In the genomic region with DNA sequence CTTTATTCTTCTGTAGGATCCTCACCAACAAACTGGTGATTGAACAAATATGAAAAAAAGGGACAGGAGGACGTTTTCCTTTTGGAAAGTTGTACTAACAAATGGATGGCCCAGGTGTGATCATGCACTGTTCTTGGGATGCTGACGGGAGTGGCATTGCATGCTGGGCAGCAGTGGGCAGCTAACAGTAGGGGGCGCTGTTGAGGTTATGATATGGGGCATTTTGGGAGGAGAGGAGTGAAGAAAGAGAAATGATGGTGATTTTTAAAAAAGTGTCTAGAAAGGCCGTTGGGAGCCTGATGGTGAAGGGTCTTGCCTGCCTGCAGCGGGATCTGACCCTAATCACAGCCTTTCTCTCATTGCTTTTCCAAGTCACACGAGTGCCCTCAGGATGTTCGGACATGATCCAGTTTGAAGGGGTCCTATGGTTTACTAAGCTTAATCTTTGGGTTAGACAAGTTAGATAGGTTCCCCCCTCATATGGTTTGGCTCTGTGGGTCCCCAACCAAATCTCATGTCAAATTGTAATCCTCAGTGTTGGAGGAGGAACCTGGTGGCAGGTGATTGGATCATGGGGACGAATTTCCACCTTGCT, we compare ENCODE assay signal across 1 cellular context.
TF ChIP-seq lines count a peak whose summit lies in the region.

No MANE protein-coding gene starts in this region.

TF ChIP-seq in K562, 482 proteins besides CTCF, POLR2A, EP300 and RAD21 (continued from another document):
- TF ChIP-seq, protein P1, sequence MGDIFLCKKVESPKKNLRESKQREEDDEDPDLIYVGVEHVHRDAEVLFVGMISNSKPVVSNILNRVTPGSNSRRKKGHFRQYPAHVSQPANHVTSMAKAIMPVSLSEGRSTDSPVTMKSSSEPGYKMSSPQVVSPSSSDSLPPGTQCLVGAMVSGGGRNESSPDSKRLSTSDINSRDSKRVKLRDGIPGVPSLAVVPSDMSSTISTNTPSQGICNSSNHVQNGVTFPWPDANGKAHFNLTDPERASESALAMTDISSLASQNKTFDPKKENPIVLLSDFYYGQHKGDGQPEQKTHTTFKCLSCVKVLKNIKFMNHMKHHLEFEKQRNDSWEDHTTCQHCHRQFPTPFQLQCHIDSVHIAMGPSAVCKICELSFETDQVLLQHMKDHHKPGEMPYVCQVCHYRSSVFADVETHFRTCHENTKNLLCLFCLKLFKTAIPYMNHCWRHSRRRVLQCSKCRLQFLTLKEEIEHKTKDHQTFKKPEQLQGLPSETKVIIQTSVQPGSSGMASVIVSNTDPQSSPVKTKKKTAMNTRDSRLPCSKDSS (IDR thresholded peaks at IDR 0.05; ENCODE audit: low read depth, partially characterized antibody): no peak
- TF ChIP-seq ARNT (IDR thresholded peaks at IDR 0.05) (0 out of 4 replicates have a peak, but pooled peaks of 1 of the 2 experiments have one; percentile 35), NCOR1 (IDR thresholded peaks at IDR 0.05) (no peak), ZNF134 (CRISPR knock-in tag; conservative IDR thresholded peaks at IDR 0.05) (no peak), SMARCB1 (IDR thresholded peaks at IDR 0.05; ENCODE audit: insufficient read length, low read depth) (no peak), SMC3 (conservative IDR thresholded peaks at IDR 0.05; ENCODE audit: insufficient read depth, low read depth, low read length) (0 out of 2 replicates have a peak, but pooled peaks have one; percentile 16)
- TF ChIP-seq, protein P2, sequence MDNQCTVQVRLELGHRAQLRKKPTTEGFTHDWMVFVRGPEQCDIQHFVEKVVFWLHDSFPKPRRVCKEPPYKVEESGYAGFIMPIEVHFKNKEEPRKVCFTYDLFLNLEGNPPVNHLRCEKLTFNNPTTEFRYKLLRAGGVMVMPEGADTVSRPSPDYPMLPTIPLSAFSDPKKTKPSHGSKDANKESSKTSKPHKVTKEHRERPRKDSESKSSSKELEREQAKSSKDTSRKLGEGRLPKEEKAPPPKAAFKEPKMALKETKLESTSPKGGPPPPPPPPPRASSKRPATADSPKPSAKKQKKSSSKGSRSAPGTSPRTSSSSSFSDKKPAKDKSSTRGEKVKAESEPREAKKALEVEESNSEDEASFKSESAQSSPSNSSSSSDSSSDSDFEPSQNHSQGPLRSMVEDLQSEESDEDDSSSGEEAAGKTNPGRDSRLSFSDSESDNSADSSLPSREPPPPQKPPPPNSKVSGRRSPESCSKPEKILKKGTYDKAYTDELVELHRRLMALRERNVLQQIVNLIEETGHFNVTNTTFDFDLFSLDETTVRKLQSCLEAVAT (IDR thresholded peaks at IDR 0.05): no peak
